In genomic region chr7:96667026-96667425, GRCh38 we compare ENCODE assay signal across 31 cellular contexts.
"Had no signal": no experiment of that assay in that cellular context is flagged by ENCODE, and none has a peak within 500 bp of the region (broad histone marks: within the 10 kb centered on the region; RNA-seq: fewer than 3 reads in every experiment).

No MANE protein-coding gene starts in this region.

- H3K27ac Mint-ChIP-seq: activated CD4-positive, alpha-beta T cell treated with anti-CD3 and anti-CD28 coated beads for 36 hours; activated CD8-positive, alpha-beta memory T cell treated with anti-CD3 and anti-CD28 coated beads, Interleukin-2, amount 10 ng/mL, durations not matched to agents 7 days and 5 days; activated CD8-positive, alpha-beta T cell treated with anti-CD3 and anti-CD28 coated beads, Interleukin-2, amount 10 ng/mL, durations not matched to agents 7 days and 5 days; activated naive CD4-positive, alpha-beta T cell treated with anti-CD3 and anti-CD28 coated beads, Interleukin-2, amount 50 U/mL, for 24 hours; activated naive CD8-positive, alpha-beta T cell treated with anti-CD3 and anti-CD28 coated beads, Interleukin-2, amount 50 U/mL, for 24 hours; activated T-helper 2 cell treated with anti-CD3 and anti-CD28 coated beads, Interferon-gamma antibody, Interleukin-2, Interleukin-4, amounts not matched to agents 10 μg/mL and 5 μg/mL and 100 μg/mL, durations not matched to agents 14 hours and 24 hours and 36 hours; dendritic cell treated with granulocyte-macrophage colony-stimulating factor and Interleukin-4, amounts not matched to agents 40 ng/mL and 50 ng/mL, for 4 days; memory B cell; T-helper 2 cell treated with Interferon-gamma antibody and Interleukin-4, amounts not matched to agents 5 μg/mL and 100 μg/mL, for 36 hours had no signal

- H3K27me3 Mint-ChIP-seq: activated CD4-positive, alpha-beta T cell treated with anti-CD3 and anti-CD28 coated beads for 36 hours; activated CD8-positive, alpha-beta memory T cell treated with anti-CD3 and anti-CD28 coated beads, Interleukin-2, amount 10 ng/mL, durations not matched to agents 7 days and 5 days; activated naive CD4-positive, alpha-beta T cell treated with anti-CD3 and anti-CD28 coated beads, Interleukin-2, amount 50 U/mL, for 24 hours; activated naive CD8-positive, alpha-beta T cell treated with anti-CD3 and anti-CD28 coated beads, Interleukin-2, amount 50 U/mL, for 24 hours; dendritic cell treated with granulocyte-macrophage colony-stimulating factor and Interleukin-4, amounts not matched to agents 40 ng/mL and 50 ng/mL, for 4 days; memory B cell; naive thymus-derived CD8-positive, alpha-beta T cell had no signal

- H3K4me3 Mint-ChIP-seq: activated CD4-positive, alpha-beta T cell treated with anti-CD3 and anti-CD28 coated beads for 36 hours; activated CD8-positive, alpha-beta memory T cell treated with anti-CD3 and anti-CD28 coated beads, Interleukin-2, amount 10 ng/mL, durations not matched to agents 7 days and 5 days; activated CD8-positive, alpha-beta T cell treated with anti-CD3 and anti-CD28 coated beads, Interleukin-2, amount 10 ng/mL, durations not matched to agents 7 days and 5 days; activated naive CD4-positive, alpha-beta T cell treated with anti-CD3 and anti-CD28 coated beads, Interleukin-2, amount 50 U/mL, for 24 hours; activated naive CD8-positive, alpha-beta T cell treated with anti-CD3 and anti-CD28 coated beads, Interleukin-2, amount 50 U/mL, for 24 hours; dendritic cell treated with granulocyte-macrophage colony-stimulating factor and Interleukin-4, amounts not matched to agents 40 ng/mL and 50 ng/mL, for 4 days; memory B cell; naive thymus-derived CD8-positive, alpha-beta T cell; neural crest cell; T-helper 2 cell treated with Interferon-gamma antibody and Interleukin-4, amounts not matched to agents 5 μg/mL and 100 μg/mL, for 36 hours had no signal

- H3K9me3 ChIP-seq: breast epithelium, esophagus muscularis mucosa, gastrocnemius medialis, psoas muscle, right atrium auricular region, testis, transverse colon had no signal

- H3K36me3 ChIP-seq: breast epithelium had no signal

- H2AFZ ChIP-seq: hepatocyte, parathyroid adenoma had no signal

- H3K4me3 ChIP-seq: breast epithelium, esophagus muscularis mucosa, gastrocnemius medialis, hepatocyte, psoas muscle, right atrium auricular region, spleen, testis, transverse colon had no signal

- H3K79me2 ChIP-seq: hepatocyte, parathyroid adenoma had no signal

- H3K9me3 Mint-ChIP-seq: activated naive CD4-positive, alpha-beta T cell treated with anti-CD3 and anti-CD28 coated beads, Interleukin-2, amount 50 U/mL, for 24 hours; activated naive CD8-positive, alpha-beta T cell treated with anti-CD3 and anti-CD28 coated beads, Interleukin-2, amount 50 U/mL, for 24 hours; activated T-helper 2 cell treated with anti-CD3 and anti-CD28 coated beads, Interferon-gamma antibody, Interleukin-2, Interleukin-4, amounts not matched to agents 10 μg/mL and 5 μg/mL and 100 μg/mL, durations not matched to agents 14 hours and 24 hours and 36 hours; dendritic cell treated with granulocyte-macrophage colony-stimulating factor and Interleukin-4, amounts not matched to agents 40 ng/mL and 50 ng/mL, for 4 days; memory B cell; neural crest cell; T-helper 2 cell treated with Interferon-gamma antibody and Interleukin-4, amounts not matched to agents 5 μg/mL and 100 μg/mL, for 36 hours had no signal

- ATAC-seq: activated CD4-positive, alpha-beta T cell treated with anti-CD3 and anti-CD28 coated beads for 36 hours; activated CD8-positive, alpha-beta memory T cell treated with anti-CD3 and anti-CD28 coated beads, Interleukin-2, amount 10 ng/mL, durations not matched to agents 7 days and 5 days; activated CD8-positive, alpha-beta T cell treated with anti-CD3 and anti-CD28 coated beads, Interleukin-2, amount 10 ng/mL, durations not matched to agents 7 days and 5 days; activated naive CD8-positive, alpha-beta T cell treated with anti-CD3 and anti-CD28 coated beads, Interleukin-2, amount 50 U/mL, for 24 hours; gastrocnemius medialis; left colon; naive thymus-derived CD8-positive, alpha-beta T cell; psoas muscle had no signal

- H3K4me1 Mint-ChIP-seq: neural crest cell had no signal

- H3K4me2 ChIP-seq: hepatocyte had no signal

- H3K4me1 ChIP-seq: breast epithelium, esophagus muscularis mucosa, gastrocnemius medialis, parathyroid adenoma, psoas muscle, right atrium auricular region, testis, transverse colon had no signal

- H3K27ac ChIP-seq: breast epithelium, esophagus muscularis mucosa, gastrocnemius medialis, hepatocyte, parathyroid adenoma, psoas muscle, right atrium auricular region, spleen, testis, transverse colon had no signal

- DNase-seq: activated CD4-positive, alpha-beta T cell treated with anti-CD3 and anti-CD28 coated beads for 36 hours; activated CD4-positive, CD25-positive, alpha-beta regulatory T cell; activated CD8-positive, alpha-beta memory T cell treated with anti-CD3 and anti-CD28 coated beads, Interleukin-2, amount 10 ng/mL, durations not matched to agents 7 days and 5 days; activated CD8-positive, alpha-beta T cell treated with anti-CD3 and anti-CD28 coated beads, Interleukin-2, amount 10 ng/mL, durations not matched to agents 7 days and 5 days; activated naive CD8-positive, alpha-beta T cell treated with anti-CD3 and anti-CD28 coated beads, Interleukin-2, amount 50 U/mL, for 24 hours; activated T-cell treated with anti-CD3 and anti-CD28 coated beads, Interleukin-2, amount 50 U/mL, for 48 hours; anterior cingulate cortex; central memory CD4-positive, alpha-beta T cell; effector CD4-positive, alpha-beta T cell; gastrocnemius medialis; islet precursor cell; left colon; midbrain; naive thymus-derived CD8-positive, alpha-beta T cell; psoas muscle; spleen; stimulated activated naive CD4-positive, alpha-beta T cell; T-helper 1 cell; testis; transverse colon had no signal

- H3K27me3 ChIP-seq: breast epithelium, esophagus muscularis mucosa, gastrocnemius medialis, hepatocyte, right atrium auricular region, spleen, testis, transverse colon had no signal

- H3K9ac ChIP-seq: parathyroid adenoma had no signal
